1 cellular context compared by ENCODE assay signal in genomic region chr22:24027389-24027980, GRCh38.
A peak's percentile ranks its signal among the peaks of the same experiment; 100 is the strongest.
TF ChIP-seq lines count a peak whose summit lies in the region.

No MANE protein-coding gene starts in this region.

TF ChIP-seq in HEK293, 187 proteins besides CTCF, POLR2A, EP300 and RAD21 (continued from another document):
- TF ChIP-seq ZFP69B (tag by site-specific recombination; IDR thresholded peaks at IDR 0.05) (no peak), HIC1 (tag by site-specific recombination; IDR thresholded peaks at IDR 0.05) (peak; percentile 62; the same call in 1 of the 2 replicates), ZNF670 (tag by site-specific recombination; IDR thresholded peaks at IDR 0.05; ENCODE audit: low read depth) (no peak), YY2 (tag by site-specific recombination; IDR thresholded peaks at IDR 0.05) (no peak), SCRT1 (tag by site-specific recombination; IDR thresholded peaks at IDR 0.05; ENCODE audit: borderline replicate concordance) (peak; percentile 86), OSR2 (tag by site-specific recombination; IDR thresholded peaks at IDR 0.05) (peak; percentile 56), ZNF2 (tag by site-specific recombination; IDR thresholded peaks at IDR 0.05) (no peak), ZNF398 (tag by site-specific recombination; IDR thresholded peaks at IDR 0.05) (0 out of 2 replicates have a peak, but pooled peaks have one; percentile 14), PRDM4 (tag by site-specific recombination; IDR thresholded peaks at IDR 0.05) (peak; percentile 71), IKZF3 (tag by site-specific recombination; IDR thresholded peaks at IDR 0.05) (peak; percentile 61; the same call in 1 of the 2 replicates)
